ENCODE assay signal across 25 cellular contexts in the genomic region with DNA sequence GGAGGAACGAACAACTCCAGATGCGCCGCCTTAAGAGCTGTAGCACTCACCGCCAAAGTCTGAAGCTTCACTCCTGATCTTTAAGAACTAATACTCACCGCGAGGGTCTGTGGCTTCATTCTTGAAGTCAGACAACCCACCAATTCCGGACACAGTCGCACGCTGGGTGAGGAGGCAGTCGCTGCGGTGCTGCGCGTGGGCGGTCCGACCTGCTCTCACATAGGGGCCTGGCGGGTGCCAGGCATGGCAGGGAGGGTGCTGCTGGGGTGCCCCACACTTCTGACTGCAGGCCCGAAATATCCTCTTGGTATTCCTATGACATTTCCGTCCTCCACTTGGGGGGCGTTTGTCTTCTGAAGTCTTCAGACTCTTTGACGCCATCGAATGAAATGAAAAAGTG. TPM values are rescaled to one million over a fixed set of nuclear protein-coding genes. Genes with fewer than 3 reads are reported as not detected.
"Had no signal": no experiment of that assay in that cellular context is flagged by ENCODE, and none has a peak within 500 bp of the region (broad histone marks: within the 10 kb centered on the region; RNA-seq: fewer than 3 reads in every experiment).

No MANE protein-coding gene starts in this region.

- ATAC-seq: stimulated activated effector memory CD8-positive, alpha-beta T cell treated with anti-CD3 and anti-CD28 coated beads, Interleukin-12 subunit alpha, Interleukin-12 subunit beta, amount 100 ng/mL, for 72 hours; stimulated activated memory B cell treated with anti-CD40 and anti-IgM and Interleukin-4, amounts not matched to agents 10 μg/mL and 1 μg/mL and 100 μg/mL, for 72 hours; stimulated activated naive B cell treated with anti-CD40 and anti-IgM and Interleukin-4, amounts not matched to agents 10 μg/mL and 1 μg/mL and 100 μg/mL, for 72 hours; stimulated activated naive CD8-positive, alpha-beta T cell treated with anti-CD3 and anti-CD28 coated beads, Interleukin-15, amount 100 ng/mL, for 72 hours; stimulated activated naive CD8-positive, alpha-beta T cell treated with anti-CD3 and anti-CD28 coated beads, Interleukin-15, Interleukin-2, amounts not matched to agents 100 U/mL and 50 U/mL, for 24 hours had no signal

- DNase-seq: stimulated activated CD4-positive, alpha-beta T cell treated with anti-CD3 and anti-CD28 coated beads, Interleukin-2, amount 100 ng/mL, for 24 hours; stimulated activated CD4-positive, alpha-beta T cell treated with anti-CD3 and anti-CD28 coated beads, Interleukin-2, amount 100 ng/mL, for 48 hours; stimulated activated CD4-positive, alpha-beta T cell treated with anti-CD3 and anti-CD28 coated beads, Interleukin-4, amount 100 ng/mL, for 1 hour; stimulated activated CD4-positive, alpha-beta T cell treated with anti-CD3 and anti-CD28 coated beads, Interleukin-4, amount 100 ng/mL, for 24 hours; stimulated activated CD4-positive, alpha-beta T cell treated with anti-CD3 and anti-CD28 coated beads, Interleukin-4, amount 100 ng/mL, for 4 hours; stimulated activated CD8-positive, alpha-beta memory T cell treated with anti-CD3 and anti-CD28 coated beads, Interleukin-4, amount 100 ng/mL, for 48 hours; stimulated activated naive B cell treated with anti-CD40 and anti-IgM and Interleukin-4, amounts not matched to agents 10 μg/mL and 1 μg/mL and 100 μg/mL, for 72 hours; stimulated activated naive CD4-positive, alpha-beta T cell; stimulated activated naive CD4-positive, alpha-beta T cell treated with Interleukin-2 at 50 U/mL for 16 hours; stimulated activated naive CD8-positive, alpha-beta T cell treated with anti-CD3 and anti-CD28 coated beads, Interleukin-15, amount 100 ng/mL, for 72 hours; stimulated activated naive CD8-positive, alpha-beta T cell treated with anti-CD3 and anti-CD28 coated beads, Interleukin-15, Interleukin-2, amounts not matched to agents 100 U/mL and 50 U/mL, for 24 hours; stomach; substantia nigra; thyroid gland; tibial artery; transverse colon; trophoblast cell; uterus had no signal

- H3K9me3 ChIP-seq: stomach, suprapubic skin, thoracic aorta, thyroid gland, tibial artery, tibial nerve, transverse colon, upper lobe of left lung, uterus, vagina had no signal

- H3K27me3 ChIP-seq: thyroid gland, tibial nerve, upper lobe of left lung, uterus, vagina had no signal

- H3K4me3 ChIP-seq: stomach, suprapubic skin, thoracic aorta, thyroid gland, tibial artery, tibial nerve, transverse colon, upper lobe of left lung, uterus, vagina had no signal

- H3K27ac ChIP-seq: stomach, suprapubic skin, thoracic aorta, thyroid gland, tibial artery, tibial nerve, transverse colon, upper lobe of left lung, uterus, vagina had no signal

- H3K36me3 ChIP-seq: stomach, suprapubic skin, thoracic aorta, thyroid gland, tibial artery, tibial nerve, transverse colon, upper lobe of left lung, uterus, vagina had no signal

- H3K4me1 ChIP-seq: stomach, suprapubic skin, tibial artery, tibial nerve, upper lobe of left lung, uterus, vagina had no signal

RNA-seq across cellular contexts. Expression of a gene that starts 59.5 kb away (rescaled TPM):
- total RNA-seq: suprapubic skin had no signal
